9 cellular contexts compared by ENCODE assay signal in the genomic region with DNA sequence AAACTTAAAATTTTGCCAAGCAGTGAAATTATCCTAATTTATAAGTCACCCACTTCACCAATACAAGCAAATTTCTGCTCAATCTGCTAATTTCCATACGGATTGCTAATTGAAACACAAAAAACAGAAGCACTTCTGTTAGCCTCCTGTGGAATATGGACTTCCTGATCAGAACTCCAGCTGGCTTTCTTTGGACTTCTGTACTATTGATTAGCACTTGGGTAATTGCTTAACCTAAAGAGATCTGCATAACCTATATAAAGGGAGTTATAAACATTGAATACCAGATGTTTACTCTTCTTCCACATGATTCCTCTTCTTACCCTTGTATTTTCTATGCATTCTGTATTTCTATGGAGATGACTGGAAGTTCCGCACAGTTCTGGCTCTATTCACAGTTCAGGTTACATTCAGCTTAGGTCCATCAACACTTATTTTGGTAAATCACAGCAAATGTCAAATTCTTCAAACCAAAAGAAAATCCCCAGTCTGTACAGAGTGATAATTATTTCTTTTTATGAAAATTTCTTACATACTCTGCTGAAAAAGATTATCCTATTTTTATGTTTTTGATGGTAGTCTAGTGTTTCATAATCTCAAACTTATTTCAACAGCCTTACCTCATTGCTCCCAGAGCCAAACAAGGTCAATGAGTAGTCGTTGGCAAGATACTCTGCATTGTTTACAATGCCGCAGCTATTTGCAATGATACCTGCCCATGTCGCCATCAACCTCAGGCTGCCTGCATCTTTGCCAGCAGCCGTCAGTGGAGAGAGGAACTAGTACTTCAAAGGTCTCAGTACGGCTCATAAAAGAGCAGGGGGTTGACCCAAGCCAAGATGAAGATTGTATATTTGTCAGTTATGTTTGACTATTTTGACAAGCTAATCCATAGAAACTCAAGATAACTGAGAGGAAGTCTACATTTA.
DNase-seq lines count a peak whose midpoint lies in the region; ATAC-seq and TF ChIP-seq lines count a peak whose summit lies in the region.
"Had no signal": no experiment of that assay in that cellular context is flagged by ENCODE, and none has a peak within 500 bp of the region (broad histone marks: within the 10 kb centered on the region; RNA-seq: fewer than 3 reads in every experiment).

No MANE protein-coding gene starts in this region.

- no peaks in the 10 kb centered on the region for H3K9me3 Mint-ChIP-seq in T-helper 2 cell treated with Interferon-gamma antibody and Interleukin-4, amounts not matched to agents 5 μg/mL and 100 μg/mL, for 36 hours
- H3K9me3 Mint-ChIP-seq: brain had no signal

- no peaks in the 10 kb centered on the region for H3K9me3 ChIP-seq in T-helper 17 cell (ENCODE audit: control insufficient read depth, low read length, poor library complexity, severe bottlenecking)
- H3K9me3 ChIP-seq in hepatocyte (ENCODE audit: low read depth): no peaks in the 10 kb centered on the region

- peaks cover 18% of the 10 kb centered on the region for H3K4me1 ChIP-seq in hepatocyte (ENCODE audit: insufficient read depth)

- H3K36me3 Mint-ChIP-seq in T-helper 17 cell (ENCODE audit: low read depth): peaks cover 2% of the 10 kb centered on the region
- no peaks in the 10 kb centered on the region for H3K36me3 Mint-ChIP-seq in T-helper 2 cell treated with Interferon-gamma antibody and Interleukin-4, amounts not matched to agents 5 μg/mL and 100 μg/mL, for 36 hours (ENCODE audit: low read depth)
- H3K36me3 Mint-ChIP-seq: brain had no signal

- H3K4me1 Mint-ChIP-seq in T-helper 17 cell: peaks cover 8% of the 10 kb centered on the region
- H3K4me1 Mint-ChIP-seq in T-helper 2 cell treated with Interferon-gamma antibody and Interleukin-4, amounts not matched to agents 5 μg/mL and 100 μg/mL, for 36 hours (ENCODE audit: low read depth): peaks cover 20% of the 10 kb centered on the region
- H3K4me1 Mint-ChIP-seq: brain had no signal

- H3K4me2 ChIP-seq in hepatocyte: peak overlapping the region; percentile 51

- no peak overlapping the region for H3K27ac Mint-ChIP-seq in T-helper 17 cell
- no peak overlapping the region for H3K27ac Mint-ChIP-seq in T-helper 2 cell treated with Interferon-gamma antibody and Interleukin-4, amounts not matched to agents 5 μg/mL and 100 μg/mL, for 36 hours

- intact Hi-C loops in Right ventricle myocardium inferior (cut with DNase I): no loop called here
- intact Hi-C loops in cardiac septum (cut with DNase I): loop anchor here (5.0 to 10.0 kb wide), 2 partner anchors 222 to 539 kb away; no protein-coding TSS in a partner anchor

- 46% methylated on average over 7 of the region's 7 CpGs for whole genome bisulfite sequencing in hepatocyte (ENCODE audit: low lambda C conversion rate, missing lambda C conversion rate)

- no peak for TF ChIP-seq CTCF in hepatocyte (IDR thresholded peaks at IDR 0.05; ENCODE audit: poor library complexity)

- no peaks in the 10 kb centered on the region for H3K9me2 ChIP-seq in hepatocyte (replicated peaks; ENCODE audit: insufficient read depth)

- H3K27me3 ChIP-seq in hepatocyte: no peaks in the 10 kb centered on the region

- peaks cover 17% of the 10 kb centered on the region for H3K79me2 ChIP-seq in hepatocyte

- H3K4me3 Mint-ChIP-seq in T-helper 17 cell: no peak overlapping the region
- no peak overlapping the region for H3K4me3 Mint-ChIP-seq in T-helper 2 cell treated with Interferon-gamma antibody and Interleukin-4, amounts not matched to agents 5 μg/mL and 100 μg/mL, for 36 hours
- H3K4me3 Mint-ChIP-seq: brain had no signal

- peak overlapping the region; percentile 14 for H2AFZ ChIP-seq in hepatocyte

- peak overlapping the region; percentile 43 for H3K27ac ChIP-seq in hepatocyte

- no peaks in the 10 kb centered on the region for H3K36me3 ChIP-seq in hepatocyte (replicated peaks; ENCODE audit: insufficient read depth, low read depth)

- H4K20me1 ChIP-seq in hepatocyte (ENCODE audit: insufficient read depth, poor library complexity, severe bottlenecking): no peaks in the 10 kb centered on the region

- H3K4me3 ChIP-seq in hepatocyte: no peak overlapping the region

- peak; percentile 50 for ATAC-seq in Right ventricle myocardium inferior
- ATAC-seq in T-helper 17 cell: peak; percentile 27
- ATAC-seq in GM19035 (IDR thresholded peaks at IDR 0.05; ENCODE audit: unreplicated experiment): no peak
- ATAC-seq in HG02840 (IDR thresholded peaks at IDR 0.05; ENCODE audit: low FRiP score, unreplicated experiment): no peak

- peaks cover 5% of the 10 kb centered on the region for H3K27me3 Mint-ChIP-seq in T-helper 17 cell
- peaks cover 5% of the 10 kb centered on the region for H3K27me3 Mint-ChIP-seq in T-helper 2 cell treated with Interferon-gamma antibody and Interleukin-4, amounts not matched to agents 5 μg/mL and 100 μg/mL, for 36 hours (ENCODE audit: low read depth)

- no peak for DNase-seq in Right ventricle myocardium inferior (ENCODE audit: missing footprints)
- DNase-seq in cardiac septum (ENCODE audit: low spot score): no peak
- DNase-seq in T-helper 17 cell: no peak
- DNase-seq in hepatocyte (ENCODE audit: low spot score): peak; percentile 30
- DNase-seq in T-helper 2 cell treated with Interferon-gamma antibody and Interleukin-4, amounts not matched to agents 5 μg/mL and 100 μg/mL, for 36 hours (ENCODE audit: low spot score): no peak
- no peak for DNase-seq in NCI-H1417 treated with DMSO at 0.1 percent for 48 hours (lab: John Stamatoyannopoulos, UW)

Comparison
In these comparisons a context has a peak if more than half of its experiments do, and no peak if none do; other contexts are left out.
1. ATAC-seq: peak in Right ventricle myocardium inferior (single experiment) and T-helper 17 cell (single experiment); none in GM19035 (single experiment) and HG02840 (single experiment).